ENCODE assay signal across 8 cellular contexts in genomic region chr10:87817291-87817872, GRCh38. TPM values are rescaled to one million over a fixed set of nuclear protein-coding genes. Genes with fewer than 3 reads are reported as not detected.
A peak's percentile ranks its signal among the peaks of the same experiment; 100 is the strongest.
DNase-seq lines count a peak whose midpoint lies in the region; ATAC-seq, FAIRE-seq and TF ChIP-seq lines count a peak whose summit lies in the region.

No MANE protein-coding gene starts in this region.

- WGBS in right lobe of liver (ENCODE audit: insufficient coverage, low coverage, low lambda C conversion rate, missing lambda C conversion rate) = 2% methylated on average over 19 of the region's 19 CpGs

- H3K9me3 ChIP-seq in MG63 (no peaks in the 10 kb centered on the region), right lobe of liver (no peaks in the 10 kb centered on the region)

- H3K36me3 Mint-ChIP-seq in brain (peaks cover 20% of the 10 kb centered on the region), type B pancreatic cell (peaks cover 14% of the 10 kb centered on the region)

- no peaks in the 10 kb centered on the region for H3K4me1 ChIP-seq in right lobe of liver

- H3K4me3 Mint-ChIP-seq in brain (peak overlapping the region; percentile 94 to 97 (median 95)), type B pancreatic cell (peak overlapping the region; percentile 96)

- intact Hi-C loops in right lobe of liver (cut with DNase I) = no loop called here

- H3K4me1 Mint-ChIP-seq in brain (peaks cover 47% of the 10 kb centered on the region), type B pancreatic cell (ENCODE audit: unreplicated experiment) (peaks cover 23% of the 10 kb centered on the region)

- H3K27ac Mint-ChIP-seq in brain (peak overlapping the region; percentile 97 to 99 (median 98)), type B pancreatic cell (peak overlapping the region; percentile 97)

- ATAC-seq in GM21717 (IDR thresholded peaks at IDR 0.05; ENCODE audit: unreplicated experiment) (peak; percentile 34), right lobe of liver (peak in 3 of 4 donors; percentile 27 to 43 (median 32))

- H3K27ac ChIP-seq in right lobe of liver = peak overlapping the region; percentile 68 to 79 (median 74)

- H3K36me3 ChIP-seq in MG63 = peaks cover 20% of the 10 kb centered on the region
- peaks cover 0 to 3% (median 0%) of the 10 kb centered on the region in 4 donors for H3K36me3 ChIP-seq in right lobe of liver

- peak overlapping the region; percentile 84 for H3K4me3 ChIP-seq in MG63
- peak overlapping the region; percentile 62 to 78 (median 74) for H3K4me3 ChIP-seq in right lobe of liver

- no peaks in the 10 kb centered on the region for H3K27me3 ChIP-seq in MG63
- no peaks in the 10 kb centered on the region for H3K27me3 ChIP-seq in right lobe of liver

- no peak for DNase-seq in MG63
- no peak for DNase-seq in right lobe of liver
- DNase-seq in type B pancreatic cell (ENCODE audit: extremely low spot score, unreplicated experiment) = no peak
- DNase-seq in stimulated activated CD4-positive, alpha-beta T cell treated with anti-CD3 and anti-CD28 coated beads, Interleukin-12 subunit alpha, Interleukin-12 subunit beta, amount 100 ng/mL, for 4 hours = no peak
- no peak for DNase-seq in NCI-H1092 treated with DMSO at 0.1 percent for 48 hours (lab: John Stamatoyannopoulos, UW)

- peaks cover 14% of the 10 kb centered on the region for H3K27me3 Mint-ChIP-seq in brain
- no peaks in the 10 kb centered on the region for H3K27me3 Mint-ChIP-seq in type B pancreatic cell

- TF ChIP-seq CTCF in brain (conservative IDR thresholded peaks at IDR 0.05) (no peak), right lobe of liver (IDR thresholded peaks at IDR 0.05) (no peak), type B pancreatic cell (conservative IDR thresholded peaks at IDR 0.05) (no peak)

- no peak for TF ChIP-seq POLR2A in right lobe of liver (IDR thresholded peaks at IDR 0.05)

- FAIRE-seq in G401.6 (lab: Jason Lieb, UNC) = peak; percentile 8

- H3K9me3 Mint-ChIP-seq in brain (no peaks in the 10 kb centered on the region), type B pancreatic cell (no peaks in the 10 kb centered on the region)

RNA-seq across cellular contexts. Expression of gene ATAD1, which starts 0.6 kb away (rescaled TPM):
- total RNA-seq in MG63 (2014; rRNA removed; shearing (Covaris generic); ENCODE audit: low replicate concordance) = 26.9 and 43.8 TPM in 2 replicates
- polyA plus RNA-seq in brain (ENCODE audit: insufficient read depth, low read depth, low replicate concordance) = 24.2 TPM
- total RNA-seq in right lobe of liver (10 to 100 TPM; 17.4 to 24.2 (median 22.3) TPM), type B pancreatic cell (ENCODE audit: low replicate concordance) (50.1 and 51.5 TPM in 2 replicates)

RNA-seq across cellular contexts. Expression of gene KLLN, which starts 46.0 kb away (rescaled TPM):
- total RNA-seq in MG63 (2014; rRNA removed; shearing (Covaris generic); ENCODE audit: low replicate concordance) = not detected in 2 replicates
- polyA plus RNA-seq in brain (ENCODE audit: insufficient read depth, low read depth, low replicate concordance) = 0.24 TPM
- under 1 TPM in 5 of 6 experiments, not detected in 1; 0.24 to 0.53 (median 0.34) TPM for total RNA-seq in right lobe of liver
- total RNA-seq in type B pancreatic cell (ENCODE audit: low replicate concordance) = 1.4 and 2.2 TPM in 2 replicates

RNA-seq across cellular contexts. Expression of gene PTEN, which starts 46.0 kb away (rescaled TPM):
- total RNA-seq in MG63 (2014; rRNA removed; shearing (Covaris generic); ENCODE audit: low replicate concordance) = 19.6 and 25.0 TPM in 2 replicates
- 29.6 TPM for polyA plus RNA-seq in brain (ENCODE audit: insufficient read depth, low read depth, low replicate concordance)
- 10 to 100 TPM; 37.5 to 73.7 (median 50.4) TPM for total RNA-seq in right lobe of liver
- 80.6 and 93.1 TPM in 2 replicates for total RNA-seq in type B pancreatic cell (ENCODE audit: low replicate concordance)
